Comparison of ENCODE assay signal across 21 cellular contexts in genomic region chr10:132713421-132714095, GRCh38.
DNase-seq lines count a peak whose midpoint lies in the region; ATAC-seq and TF ChIP-seq lines count a peak whose summit lies in the region.
"Had no signal": no experiment of that assay in that cellular context is flagged by ENCODE, and none has a peak within 500 bp of the region (broad histone marks: within the 10 kb centered on the region; RNA-seq: fewer than 3 reads in every experiment).

No MANE protein-coding gene starts in this region.

- intact Hi-C loops in right cardiac atrium (cut with DNase I) = no loop called here

- H3K9me3 ChIP-seq in BE2C (no peaks in the 10 kb centered on the region), right cardiac atrium (ENCODE audit: control insufficient read depth, low read length) (no peaks in the 10 kb centered on the region)
- H3K9me3 ChIP-seq: gastrocnemius medialis, Peyer's patch, vagina had no signal

- no peaks in the 10 kb centered on the region for H3K36me3 ChIP-seq in BE2C

- H3K36me3 Mint-ChIP-seq in neural crest cell (ENCODE audit: low read depth) = no peaks in the 10 kb centered on the region
- H3K36me3 Mint-ChIP-seq: WTC11 had no signal

- H3K4me3 ChIP-seq in BE2C (ENCODE audit: low read depth, low read length) (no peak overlapping the region), astrocyte of the cerebellum (ENCODE audit: low read depth, low read length) (peak overlapping the region; percentile 9), right cardiac atrium (ENCODE audit: low read length) (no peak overlapping the region)
- H3K4me3 ChIP-seq: gastrocnemius medialis, Peyer's patch, vagina had no signal

- peak; percentile 6 for DNase-seq in BE2C
- no peak for DNase-seq in astrocyte of the cerebellum (ENCODE audit: low read depth)
- DNase-seq in right cardiac atrium = peak; percentile 18 to 61 (median 34)
- DNase-seq in neural crest cell (ENCODE audit: low read depth, low spot score) = peak; percentile 21
- DNase-seq in Kasumi-1 (lab: John Stamatoyannopoulos, UW) = no peak
- no peak for DNase-seq in COLO829 (ENCODE audit: low spot score)
- no peak for DNase-seq in NCI-H82 treated with DMSO at 0.1 percent for 48 hours (lab: John Stamatoyannopoulos, UW; ENCODE audit: unreplicated experiment)
- DNase-seq: activated CD8-positive, alpha-beta memory T cell treated with anti-CD3 and anti-CD28 coated beads for 24 hours; CD4-positive, alpha-beta memory T cell; cortex of kidney; DMS79 treated with DMSO at 0.1 percent for 48 hours; gastrocnemius medialis; NCI-H1092; NCI-H774; Peyer's patch had no signal

- H3K9me3 Mint-ChIP-seq in neural crest cell = no peaks in the 10 kb centered on the region
- H3K9me3 Mint-ChIP-seq: activated T-helper 17 cell treated with anti-CD3 and anti-CD28 coated beads, Interleukin-2, amount 50 U/mL, for 72 hours; IgD-negative memory B cell; stimulated activated naive CD8-positive, alpha-beta T cell treated with anti-CD3 and anti-CD28 coated beads, Interleukin-15, Interleukin-2, amounts not matched to agents 100 ng/mL and 50 ng/mL, for 24 hours had no signal

- no peak overlapping the region for H3K27ac Mint-ChIP-seq in neural crest cell (ENCODE audit: unreplicated experiment)
- H3K27ac Mint-ChIP-seq: activated T-helper 17 cell treated with anti-CD3 and anti-CD28 coated beads, Interleukin-2, amount 50 U/mL, for 72 hours; stimulated activated naive CD8-positive, alpha-beta T cell treated with anti-CD3 and anti-CD28 coated beads, Interleukin-15, Interleukin-2, amounts not matched to agents 100 ng/mL and 50 ng/mL, for 24 hours had no signal

- H3K4me1 ChIP-seq in BE2C = no peaks in the 10 kb centered on the region
- no peaks in the 10 kb centered on the region for H3K4me1 ChIP-seq in right cardiac atrium (ENCODE audit: control insufficient read depth, insufficient read depth, low read length)
- H3K4me1 ChIP-seq: gastrocnemius medialis, Peyer's patch, vagina had no signal

- WGBS in right cardiac atrium = 79% methylated on average over 29 of the region's 29 CpGs

- H3K27me3 Mint-ChIP-seq in neural crest cell (ENCODE audit: low read depth) = peaks cover 71% of the 10 kb centered on the region
- H3K27me3 Mint-ChIP-seq: activated T-helper 17 cell treated with anti-CD3 and anti-CD28 coated beads, Interleukin-2, amount 50 U/mL, for 72 hours; CD4-positive, alpha-beta memory T cell; IgD-negative memory B cell; stimulated activated naive CD8-positive, alpha-beta T cell treated with anti-CD3 and anti-CD28 coated beads, Interleukin-15, Interleukin-2, amounts not matched to agents 100 ng/mL and 50 ng/mL, for 24 hours had no signal

- in situ Hi-C loops in astrocyte of the cerebellum (cut with HindIII; ENCODE audit: low sequenced_read_pairs) = no loop called here

- peaks cover 43% of the 10 kb centered on the region for H3K4me1 Mint-ChIP-seq in neural crest cell
- H3K4me1 Mint-ChIP-seq: IgD-negative memory B cell had no signal

- no peak overlapping the region for H3K27ac ChIP-seq in right cardiac atrium (ENCODE audit: low read length)
- H3K27ac ChIP-seq: gastrocnemius medialis, Peyer's patch, vagina had no signal

- TF ChIP-seq CTCF in BE2C (IDR thresholded peaks at IDR 0.05; ENCODE audit: low read depth, low read length) (no peak), astrocyte of the cerebellum (IDR thresholded peaks at IDR 0.05; ENCODE audit: low read depth, low read length, missing control alignments) (no peak), neural crest cell (conservative IDR thresholded peaks at IDR 0.05) (no peak)

- no peaks in the 10 kb centered on the region for H3K27me3 ChIP-seq in BE2C
- H3K27me3 ChIP-seq in right cardiac atrium (ENCODE audit: control insufficient read depth, insufficient read depth) = no peaks in the 10 kb centered on the region
- H3K27me3 ChIP-seq: gastrocnemius medialis, Peyer's patch, vagina had no signal

- peak; percentile 7 to 38 for ATAC-seq in right cardiac atrium
- ATAC-seq in GM18498 (IDR thresholded peaks at IDR 0.05; ENCODE audit: unreplicated experiment) = no peak
- ATAC-seq: activated T-helper 17 cell treated with anti-CD3 and anti-CD28 coated beads, Interleukin-2, amount 50 U/mL, for 72 hours; gastrocnemius medialis had no signal

- peak overlapping the region; percentile 81 for H3K4me3 Mint-ChIP-seq in neural crest cell
- H3K4me3 Mint-ChIP-seq: activated T-helper 17 cell treated with anti-CD3 and anti-CD28 coated beads, Interleukin-2, amount 50 U/mL, for 72 hours; stimulated activated naive CD8-positive, alpha-beta T cell treated with anti-CD3 and anti-CD28 coated beads, Interleukin-15, Interleukin-2, amounts not matched to agents 100 ng/mL and 50 ng/mL, for 24 hours had no signal

Comparison
In these comparisons a context has a peak if more than half of its experiments do, and no peak if none do; other contexts are left out.
1. DNase-seq: peak in BE2C (single experiment), right cardiac atrium (3 of 3) and neural crest cell (single experiment); none in astrocyte of the cerebellum (single experiment), Kasumi-1 (0 of 2), COLO829 (single experiment) and NCI-H82 treated with DMSO at 0.1 percent for 48 hours (single experiment).